In the genomic region with DNA sequence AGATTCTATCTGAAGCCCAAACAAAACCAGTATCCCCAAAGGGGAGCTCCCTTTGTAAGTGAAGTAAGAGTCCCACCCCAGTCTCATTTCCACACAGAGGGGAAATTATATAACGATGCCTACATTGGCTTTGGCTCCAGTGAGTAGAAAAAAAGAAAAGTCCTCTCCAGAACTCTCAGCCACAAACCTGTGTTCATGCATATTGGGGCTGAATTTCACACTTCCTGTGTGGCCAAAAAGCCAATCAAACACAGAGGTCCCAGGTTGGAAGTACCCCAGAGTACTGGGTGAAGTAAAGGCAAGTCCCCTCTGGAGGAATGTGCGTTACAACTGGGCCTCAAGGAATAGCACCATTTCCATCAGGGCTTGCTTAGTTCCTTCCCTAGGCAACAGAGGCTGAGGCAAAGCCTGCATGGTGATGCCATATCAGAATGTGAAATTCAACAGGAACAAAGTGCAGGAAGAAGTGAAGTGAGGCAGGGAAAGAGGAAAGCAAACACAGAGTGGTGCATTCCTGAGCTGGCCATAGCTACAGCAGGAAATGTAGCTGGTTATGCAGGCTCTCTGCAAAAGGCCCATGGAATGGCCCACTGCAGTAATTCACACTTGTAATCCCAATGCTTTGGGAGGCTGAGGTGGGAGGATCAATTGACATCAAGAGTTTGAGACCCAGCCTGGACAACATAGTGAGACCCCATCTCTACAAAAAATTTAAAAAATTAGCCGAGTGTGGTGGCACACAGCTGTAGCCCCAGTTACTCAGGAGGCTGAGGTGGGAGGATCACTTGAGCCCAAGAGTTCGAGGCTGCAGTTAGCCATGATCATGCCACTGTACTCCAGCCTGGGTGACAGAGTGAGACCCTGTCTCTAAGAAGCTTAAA, we compare ENCODE assay signal across 27 cellular contexts. TPM values are rescaled to one million over a fixed set of nuclear protein-coding genes. Genes with fewer than 3 reads are reported as not detected.
DNase-seq lines count a peak whose midpoint lies in the region; ATAC-seq, FAIRE-seq and TF ChIP-seq lines count a peak whose summit lies in the region.
"Had no signal": no experiment of that assay in that cellular context is flagged by ENCODE, and none has a peak within 500 bp of the region (broad histone marks: within the 10 kb centered on the region; RNA-seq: fewer than 3 reads in every experiment).

No MANE protein-coding gene starts in this region.

- H3K27ac Mint-ChIP-seq in effector memory CD8-positive, alpha-beta T cell, result no peak overlapping the region

- no peak overlapping the region for H2BK120ac ChIP-seq in H1 (replicated peaks; ENCODE audit: low read depth, low read length)

- H3K4me3 ChIP-seq in HepG2 (replicated peaks in 1 of 3; ENCODE audit: insufficient read depth in 1 of 3, low read depth in 2 of 3, low read length in 3 of 3) (no peak overlapping the region), right lobe of liver (no peak overlapping the region), H1 (ENCODE audit: extremely low read depth in 1 of 4, insufficient read depth in 2 of 4, low read depth in 3 of 4, low read length in 4 of 4) (no peak overlapping the region)
- H3K4me3 ChIP-seq: BLaER1, PC-9, SJSA1 had no signal

- H3K18ac ChIP-seq in H1 (ENCODE audit: extremely low read depth, low read length), result no peak overlapping the region

- CTCF ChIA-PET in HepG2 (lab: Yijun Ruan, JAX; ENCODE audit: low intra/inter-chr PET ratio, low total read pairs) (no interaction called here), H1 (lab: Charles Lee; ENCODE audit: partially characterized antibody) (interaction anchor here (0.6 to 30.1 kb wide), 11 partner anchors 8 to 1481 kb away, joined by 3 to 767 read pairs (median 4); partner anchors contain the start of gene XIRP1)

- H3K23me2 ChIP-seq in H1 (ENCODE audit: low read depth, low read length), result no peaks in the 10 kb centered on the region; the same call in 1 of the 2 replicates

- H3K79me1 ChIP-seq in H1 (ENCODE audit: low read depth, low read length), result no peaks in the 10 kb centered on the region

- H3K27ac ChIP-seq in HepG2 (ENCODE audit: extremely low read length, insufficient read depth, low read length), result no peak overlapping the region
- no peak overlapping the region for H3K27ac ChIP-seq in right lobe of liver
- H3K27ac ChIP-seq in H1 (ENCODE audit: low read depth, low read length), result no peak overlapping the region
- H3K27ac ChIP-seq: BLaER1, PC-9, SJSA1 had no signal

- no peak overlapping the region for H4K5ac ChIP-seq in H1 (ENCODE audit: insufficient read length, low read depth, low read length)

- TF ChIP-seq RAD21 in HepG2 (CRISPR knock-in tag; IDR thresholded peaks at IDR 0.05), result no peak
- no peak for TF ChIP-seq RAD21 in H1 (IDR thresholded peaks at IDR 0.05 in 1 of 2, conservative IDR thresholded peaks at IDR 0.05 in 1 of 2; ENCODE audit: low read depth in 2 of 2, low read length in 2 of 2)

- POLR2A ChIA-PET in HepG2 (lab: Yijun Ruan, JAX) (no interaction called here), H1 (lab: Charles Lee; ENCODE audit: partially characterized antibody) (no interaction called here)

- TF ChIP-seq POLR2A in HepG2 (IDR thresholded peaks at IDR 0.05; ENCODE audit: insufficient read depth in 1 of 2, low read depth in 2 of 2, low read length in 2 of 2) (no peak), right lobe of liver (IDR thresholded peaks at IDR 0.05) (no peak), H1 (IDR thresholded peaks at IDR 0.05; ENCODE audit: control extremely low read depth in 1 of 2, low read depth in 2 of 2, low read length in 2 of 2) (no peak)

- ATAC-seq in HepG2 (peak; percentile 70), right lobe of liver (no peak), HG02938 (IDR thresholded peaks at IDR 0.05; ENCODE audit: unreplicated experiment) (no peak)
- no peak for ATAC-seq in effector memory CD8-positive, alpha-beta T cell (replicated peaks)
- ATAC-seq: Right ventricle myocardium inferior, T-cell had no signal

- no peaks in the 10 kb centered on the region for H3K36me3 Mint-ChIP-seq in effector memory CD8-positive, alpha-beta T cell (ENCODE audit: insufficient read depth)

- H4K20me1 ChIP-seq in HepG2 (ENCODE audit: insufficient read depth, low read length) (no peaks in the 10 kb centered on the region), H1 (replicated peaks in 1 of 2; ENCODE audit: control insufficient read depth in 1 of 2, insufficient read depth in 2 of 2, low read length in 2 of 2) (no peaks in the 10 kb centered on the region)
- H4K20me1 ChIP-seq: BLaER1 had no signal

- in situ Hi-C loops in HepG2 (cut with HindIII; ENCODE audit: extremely low pct_ligation_motif_present, low pct_unique_long_range_greater_than_20kb), result no loop called here

- no peak overlapping the region for H3K56ac ChIP-seq in H1 (replicated peaks; ENCODE audit: insufficient read length, low read depth, low read length)

- H3K4ac ChIP-seq in H1 (replicated peaks; ENCODE audit: insufficient read length, low read depth, low read length), result no peak overlapping the region

- H2AFZ ChIP-seq in HepG2 (ENCODE audit: low read length) (no peak overlapping the region), H1 (ENCODE audit: low read length) (0 out of 2 replicates have a peak overlapping the region, but pooled peaks have one; percentile 12)
- H2AFZ ChIP-seq: PC-9 had no signal

- H4K91ac ChIP-seq in H1 (replicated peaks; ENCODE audit: insufficient read length, low read length), result no peak overlapping the region

- peaks cover 6 to 18% of the 10 kb centered on the region in 2 donors for H3K9me3 Mint-ChIP-seq in effector memory CD8-positive, alpha-beta T cell

- 25% methylated on average over 4 of the region's 4 CpGs for WGBS in HepG2 (ENCODE audit: low lambda C conversion rate)
- WGBS in right lobe of liver (ENCODE audit: insufficient coverage, low coverage, low lambda C conversion rate, missing lambda C conversion rate), result 84% methylated on average over 4 of the region's 4 CpGs
- WGBS in H1 (ENCODE audit: extremely low coverage in 1 of 2, insufficient coverage in 1 of 2, insufficient read length in 1 of 2, insufficient replicate concordance in 2 of 2, low coverage in 1 of 2, low lambda C conversion rate in 2 of 2, missing lambda C conversion rate in 1 of 2), 2 experiments, result 84% methylated on average over 4 of the region's 4 CpGs; no CpG with 5 or more reads in 1 of the 2 experiments

- H2BK5ac ChIP-seq in H1 (ENCODE audit: low read depth, low read length), result no peak overlapping the region

- no peak overlapping the region for H2AK5ac ChIP-seq in H1 (ENCODE audit: low read depth, low read length)

- H3K9ac ChIP-seq in HepG2 (ENCODE audit: insufficient read depth, low read depth, low read length) (no peak overlapping the region), H1 (replicated peaks in 1 of 4; ENCODE audit: extremely low read depth in 1 of 4, low read depth in 3 of 4, low read length in 3 of 4) (no peak overlapping the region)
- H3K9ac ChIP-seq: BLaER1 had no signal

- H3K4me3 Mint-ChIP-seq in effector memory CD8-positive, alpha-beta T cell, result no peak overlapping the region
- H3K4me3 Mint-ChIP-seq: CD4-positive, alpha-beta memory T cell; T-cell had no signal

- H3K23ac ChIP-seq in H1 (ENCODE audit: insufficient read length), result no peak overlapping the region

- H3K27me3 ChIP-seq in HepG2 (ENCODE audit: control insufficient read depth in 1 of 2, insufficient read depth in 2 of 2, low read length in 2 of 2), result peaks cover 0 to 1% of the 10 kb centered on the region in 2 experiments; a peak in 2 of 5 replicates
- no peaks in the 10 kb centered on the region for H3K27me3 ChIP-seq in right lobe of liver
- no peaks in the 10 kb centered on the region; a peak in 1 of 7 replicates for H3K27me3 ChIP-seq in H1 (replicated peaks in 1 of 4; ENCODE audit: control insufficient read depth in 3 of 4, extremely low read depth in 1 of 4, insufficient read depth in 3 of 4, low read length in 3 of 4)
- H3K27me3 ChIP-seq: BLaER1, SJSA1 had no signal

- no peak overlapping the region for H2BK15ac ChIP-seq in H1 (ENCODE audit: low read length)

- no peak overlapping the region for H4K8ac ChIP-seq in H1 (ENCODE audit: extremely low read depth, insufficient read depth, low read length)

- H2BK12ac ChIP-seq in H1 (ENCODE audit: low read depth, low read length), result no peak overlapping the region

- peaks cover 3 to 5% of the 10 kb centered on the region in 2 donors for H3K4me1 Mint-ChIP-seq in effector memory CD8-positive, alpha-beta T cell (ENCODE audit: low read depth in 2 of 2)

- TF ChIP-seq EP300 in HepG2 (IDR thresholded peaks at IDR 0.05; ENCODE audit: low read depth in 2 of 2, low read length in 2 of 2), result no peak
- no peak for TF ChIP-seq EP300 in HepG2 (CRISPR knock-in tag; IDR thresholded peaks at IDR 0.05; ENCODE audit: borderline replicate concordance)
- no peak for TF ChIP-seq EP300 in H1 (IDR thresholded peaks at IDR 0.05; ENCODE audit: borderline replicate concordance in 1 of 2, low read depth in 2 of 2, low read length in 2 of 2)

- H3K14ac ChIP-seq in H1 (ENCODE audit: insufficient read length), result no peak overlapping the region

- H3K4me2 ChIP-seq in HepG2 (ENCODE audit: low read depth, low read length), result no peak overlapping the region
- H3K4me2 ChIP-seq in H1 (ENCODE audit: insufficient read depth in 1 of 2, low read depth in 2 of 2, low read length in 2 of 2), result no peak overlapping the region
- H3K4me2 ChIP-seq: BLaER1, PC-9 had no signal

- peak; percentile 32 for DNase-seq in HepG2 (ENCODE audit: low spot score)
- DNase-seq in right lobe of liver, result no peak
- DNase-seq in GM18507 (ENCODE audit: extremely low spot score, insufficient read length, low read depth), result no peak
- DNase-seq in H1 (ENCODE audit: low read depth in 1 of 2, low spot score in 2 of 2), result no peak
- DNase-seq in NCI-H1694 (lab: John Stamatoyannopoulos, UW), result no peak
- no peak for DNase-seq in effector memory CD8-positive, alpha-beta T cell
- DNase-seq: CD4-positive, alpha-beta memory T cell; COR-L47; DMS79; GF-D8; H7; KBM-7; MM.1S; NCI-H2029 treated with DMSO at 0.1 percent for 48 hours; NCI-H446 treated with DMSO at 0.1 percent for 48 hours; NCI-H526; NCI-H82; NK-92 treated with Interleukin-12 subunit alpha and Interleukin-12 subunit beta, amount 100 ng/mL, for 24 hours; T-cell had no signal

- no peak overlapping the region for H2BK20ac ChIP-seq in H1 (ENCODE audit: low read length)

- H3K36me3 ChIP-seq in HepG2 (replicated peaks in 1 of 2; ENCODE audit: control insufficient read depth in 1 of 2, insufficient read depth in 2 of 2, low read length in 2 of 2) (no peaks in the 10 kb centered on the region), right lobe of liver (no peaks in the 10 kb centered on the region), H1 (ENCODE audit: control insufficient read depth in 2 of 4, insufficient read depth in 4 of 4, low read length in 3 of 4) (no peaks in the 10 kb centered on the region)
- H3K36me3 ChIP-seq: BLaER1, SJSA1 had no signal

- BruUV-seq in HepG2 (replicated peaks; lab: Mats Ljungman, UMichigan), result no TSS peak

- peaks cover 24 to 28% of the 10 kb centered on the region in 2 donors for H3K27me3 Mint-ChIP-seq in effector memory CD8-positive, alpha-beta T cell

- H3K9me3 ChIP-seq in HepG2 (ENCODE audit: low read length) (peaks cover 19% of the 10 kb centered on the region), right lobe of liver (no peaks in the 10 kb centered on the region), H1 (ENCODE audit: insufficient read depth in 2 of 2, low read depth in 1 of 2, low read length in 1 of 2) (no peaks in the 10 kb centered on the region; a peak in 1 of 4 replicates)
- H3K9me3 ChIP-seq: SJSA1 had no signal

- intact Hi-C loops in HepG2 (cut with micrococcal nuclease; ENCODE audit: unreplicated experiment) (no loop called here), right lobe of liver (cut with DNase I) (no loop called here)

- TF ChIP-seq CTCF in HepG2 (CRISPR knock-in tag; IDR thresholded peaks at IDR 0.05) (no peak), right lobe of liver (IDR thresholded peaks at IDR 0.05) (no peak), H1 (IDR thresholded peaks at IDR 0.05; ENCODE audit: control extremely low read depth in 1 of 3, insufficient read depth in 1 of 3, low read depth in 1 of 3, low read length in 3 of 3) (no peak)

- H3K4me1 ChIP-seq in HepG2 (ENCODE audit: insufficient read depth, low read length), result peaks cover 48% of the 10 kb centered on the region
- H3K4me1 ChIP-seq in right lobe of liver, result peaks cover 0 to 29% (median 7%) of the 10 kb centered on the region in 4 donors
- no peaks in the 10 kb centered on the region; a peak in 2 of 7 replicates for H3K4me1 ChIP-seq in H1 (replicated peaks in 1 of 4; ENCODE audit: control insufficient read depth in 3 of 4, insufficient read depth in 4 of 4, low read length in 3 of 4)
- H3K4me1 ChIP-seq: SJSA1 had no signal

- FAIRE-seq in HepG2 (lab: Jason Lieb, UNC), result no peak
- peak; percentile 59 for FAIRE-seq in GM18507 (lab: Jason Lieb, UNC)
- no peak for FAIRE-seq in H1 (lab: Jason Lieb, UNC)

- H3K79me2 ChIP-seq in HepG2 (ENCODE audit: insufficient read depth, low read length) (no peaks in the 10 kb centered on the region), H1 (ENCODE audit: control insufficient read depth in 1 of 2, insufficient read depth in 2 of 2, low read length in 2 of 2) (no peaks in the 10 kb centered on the region)

RNA-seq across cellular contexts. Expression of gene CX3CR1, which starts 16.6 kb away (rescaled TPM):
- not detected in 2 replicates for total RNA-seq in HepG2 (2016; rRNA removed; fragmentation: Illumina TruSeq; extraction: Trizol)
- not detected in 2 replicates for total RNA-seq in HepG2 (2016; cell fraction: cytosol; rRNA removed; fragmentation: Illumina TruSeq; extraction: Trizol; ENCODE audit: low read depth)
- total RNA-seq in HepG2 (2016; cell fraction: insoluble cytoplasmic fraction; rRNA removed; fragmentation: Illumina TruSeq; extraction: Trizol), result not detected in 2 replicates
- not detected in 2 replicates for total RNA-seq in HepG2 (2016; cell fraction: membrane; rRNA removed; fragmentation: Illumina TruSeq; extraction: Trizol)
- total RNA-seq in HepG2 (2016; cell fraction: nucleus; rRNA removed; fragmentation: Illumina TruSeq; extraction: Trizol), result not detected in 2 replicates
- not detected in 2 replicates for polyA plus RNA-seq in HepG2 (2011; rRNA removed)
- 0.01 TPM in 1 of 2 replicates, not detected in the other for polyA plus RNA-seq in HepG2 (2011; cell fraction: cytosol; rRNA removed)
- polyA plus RNA-seq in HepG2 (2011; cell fraction: nucleus; rRNA removed), result not detected in 2 replicates
- polyA plus RNA-seq in HepG2 (2012), result not detected in 2 replicates
- polyA plus RNA-seq in HepG2 (2016; cell fraction: cytosol; fragmentation: Illumina TruSeq; extraction: Trizol; ENCODE audit: low read depth), result not detected in 2 replicates
- not detected in 2 replicates for polyA plus RNA-seq in HepG2 (2016; cell fraction: insoluble cytoplasmic fraction; fragmentation: Illumina TruSeq; extraction: Trizol; ENCODE audit: low read depth)
- not detected in 2 replicates for polyA plus RNA-seq in HepG2 (2016; cell fraction: membrane; fragmentation: Illumina TruSeq; extraction: Trizol; ENCODE audit: low read depth)
- polyA plus RNA-seq in HepG2 (2016; cell fraction: nucleus; fragmentation: Illumina TruSeq; extraction: Trizol; ENCODE audit: insufficient read depth, low read depth), result not detected in 2 replicates
- polyA minus RNA-seq in HepG2 (2011; rRNA and poly(A)+ RNA removed; ENCODE audit: low replicate concordance), result 0.14 TPM in 1 of 2 replicates, not detected in the other
- not detected in 2 replicates for polyA minus RNA-seq in HepG2 (2011; cell fraction: cytosol; rRNA and poly(A)+ RNA removed)
- not detected in 2 replicates for polyA minus RNA-seq in HepG2 (2011; cell fraction: nucleus; rRNA and poly(A)+ RNA removed)
- total RNA-seq in right lobe of liver, result 1 to 10 TPM in 1 of 6 experiments, under 1 TPM in 4, not detected in 1; 0.25 to 1.8 (median 0.72) TPM
- total RNA-seq in H1 (2021; fragmentation: NEBNext Ultra II Directional; extraction: Animal tissue kit (Norgen Biotek cat#: 25700)), result not detected in 2 replicates
- 0.08 TPM in 2 replicates for polyA plus RNA-seq in H1 (2011; rRNA removed)
- 0.06 TPM for polyA plus RNA-seq in H1 (2011; cell fraction: cytosol; rRNA removed)
- not detected for polyA plus RNA-seq in H1 (2011; cell fraction: nucleus; rRNA removed)
- 0.05 TPM in 1 of 4 replicates, not detected in the others for polyA plus RNA-seq in H1 (2012, experiment 1 of 2)
- not detected for polyA plus RNA-seq in H1 (2012, experiment 2 of 2)
- polyA plus RNA-seq in H1 (2013, experiment 1 of 2), result 0.04 TPM
- polyA plus RNA-seq in H1 (2013, experiment 2 of 2), result 0.09 TPM
- polyA minus RNA-seq in H1 (2011; rRNA and poly(A)+ RNA removed), result 0.12 and 0.82 TPM in 2 replicates
- not detected for polyA minus RNA-seq in H1 (2011; cell fraction: cytosol; rRNA and poly(A)+ RNA removed)
- not detected for polyA minus RNA-seq in H1 (2011; cell fraction: nucleus; rRNA and poly(A)+ RNA removed)
- total RNA-seq: A172, HT1080, PC-9, SJSA1 had no signal

RNA-seq across cellular contexts. Expression of gene CCR8, which starts 33.1 kb away (rescaled TPM):
- total RNA-seq in HepG2 (2016; rRNA removed; fragmentation: Illumina TruSeq; extraction: Trizol), result not detected in 2 replicates
- not detected in 2 replicates for total RNA-seq in HepG2 (2016; cell fraction: cytosol; rRNA removed; fragmentation: Illumina TruSeq; extraction: Trizol; ENCODE audit: low read depth)
- total RNA-seq in HepG2 (2016; cell fraction: insoluble cytoplasmic fraction; rRNA removed; fragmentation: Illumina TruSeq; extraction: Trizol), result not detected in 2 replicates
- not detected in 2 replicates for total RNA-seq in HepG2 (2016; cell fraction: membrane; rRNA removed; fragmentation: Illumina TruSeq; extraction: Trizol)
- total RNA-seq in HepG2 (2016; cell fraction: nucleus; rRNA removed; fragmentation: Illumina TruSeq; extraction: Trizol), result not detected in 2 replicates
- polyA plus RNA-seq in HepG2 (2011; rRNA removed), result not detected in 2 replicates
- polyA plus RNA-seq in HepG2 (2011; cell fraction: cytosol; rRNA removed), result not detected in 2 replicates
- polyA plus RNA-seq in HepG2 (2011; cell fraction: nucleus; rRNA removed), result not detected in 2 replicates
- not detected in 2 replicates for polyA plus RNA-seq in HepG2 (2012)
- not detected in 2 replicates for polyA plus RNA-seq in HepG2 (2016; cell fraction: cytosol; fragmentation: Illumina TruSeq; extraction: Trizol; ENCODE audit: low read depth)
- polyA plus RNA-seq in HepG2 (2016; cell fraction: insoluble cytoplasmic fraction; fragmentation: Illumina TruSeq; extraction: Trizol; ENCODE audit: low read depth), result not detected in 2 replicates
- not detected in 2 replicates for polyA plus RNA-seq in HepG2 (2016; cell fraction: membrane; fragmentation: Illumina TruSeq; extraction: Trizol; ENCODE audit: low read depth)
- not detected in 2 replicates for polyA plus RNA-seq in HepG2 (2016; cell fraction: nucleus; fragmentation: Illumina TruSeq; extraction: Trizol; ENCODE audit: insufficient read depth, low read depth)
- polyA minus RNA-seq in HepG2 (2011; rRNA and poly(A)+ RNA removed; ENCODE audit: low replicate concordance), result not detected in 2 replicates
- not detected in 2 replicates for polyA minus RNA-seq in HepG2 (2011; cell fraction: cytosol; rRNA and poly(A)+ RNA removed)
- not detected in 2 replicates for polyA minus RNA-seq in HepG2 (2011; cell fraction: nucleus; rRNA and poly(A)+ RNA removed)
- not detected for total RNA-seq in right lobe of liver
- total RNA-seq in H1 (2021; fragmentation: NEBNext Ultra II Directional; extraction: Animal tissue kit (Norgen Biotek cat#: 25700)), result not detected in 2 replicates
- 0.33 and 0.35 TPM in 2 replicates for polyA plus RNA-seq in H1 (2011; rRNA removed)
- polyA plus RNA-seq in H1 (2011; cell fraction: cytosol; rRNA removed), result 0.12 TPM
- polyA plus RNA-seq in H1 (2011; cell fraction: nucleus; rRNA removed), result 0.56 TPM
- 0.18 to 0.56 TPM (median 0.33 TPM) in 4 replicates for polyA plus RNA-seq in H1 (2012, experiment 1 of 2)
- polyA plus RNA-seq in H1 (2012, experiment 2 of 2), result not detected
- 0.16 TPM for polyA plus RNA-seq in H1 (2013, experiment 1 of 2)
- polyA plus RNA-seq in H1 (2013, experiment 2 of 2), result 0.20 TPM
- 1.5 TPM in 2 replicates for polyA minus RNA-seq in H1 (2011; rRNA and poly(A)+ RNA removed)
- not detected for polyA minus RNA-seq in H1 (2011; cell fraction: cytosol; rRNA and poly(A)+ RNA removed)
- polyA minus RNA-seq in H1 (2011; cell fraction: nucleus; rRNA and poly(A)+ RNA removed), result 0.70 TPM
- total RNA-seq: A172, H7, HT1080, PC-9, Right ventricle myocardium inferior, RPMI7951, SJSA1 had no signal
